ENCODE assay signal across 12 cellular contexts in genomic region chr18:44536041-44536440, GRCh38.
DNase-seq lines count a peak whose midpoint lies in the region; ATAC-seq and TF ChIP-seq lines count a peak whose summit lies in the region.
"Had no signal": no experiment of that assay in that cellular context is flagged by ENCODE, and none has a peak within 500 bp of the region (broad histone marks: within the 10 kb centered on the region; RNA-seq: fewer than 3 reads in every experiment).

No MANE protein-coding gene starts in this region.

- TF ChIP-seq CTCF in AG09319 (IDR thresholded peaks at IDR 0.05; ENCODE audit: low read depth, low read length) = no peak

- ATAC-seq in GM19397 (IDR thresholded peaks at IDR 0.05; ENCODE audit: unreplicated experiment) = no peak
- ATAC-seq: gastrocnemius medialis, HCT116 had no signal

- DNase-seq in AG09319 (ENCODE audit: extremely low read depth, low read depth) (peak; percentile 45), NCI-H226 (peak; percentile 52), dedifferentiated amniotic fluid mesenchymal stem cell (ENCODE audit: extremely low spot score) (peak; percentile 79), lung microvascular endothelial cell (ENCODE audit: low read depth in 2 of 2) (peak; percentile 1 to 28), DMS53 treated with DMSO at 0.1 percent for 48 hours (lab: John Stamatoyannopoulos, UW; ENCODE audit: unreplicated experiment) (no peak), NCI-H2171 (lab: John Stamatoyannopoulos, UW) (no peak)
- no peak for DNase-seq in NK-92 treated with Interleukin-12 subunit alpha and Interleukin-12 subunit beta, amount 100 ng/mL, for 24 hours (lab: John Stamatoyannopoulos, UW)
- DNase-seq: gastrocnemius medialis, naive B cell, NCI-H1105 treated with DMSO at 0.1 percent for 48 hours had no signal

Comparison
In these comparisons a context has a peak if more than half of its experiments do, and no peak if none do; other contexts are left out.
1. DNase-seq: peak in AG09319 (single experiment), NCI-H226 (single experiment), dedifferentiated amniotic fluid mesenchymal stem cell (single experiment) and lung microvascular endothelial cell (2 of 2); none in DMS53 treated with DMSO at 0.1 percent for 48 hours (single experiment), NK-92 treated with Interleukin-12 subunit alpha and Interleukin-12 subunit beta, amount 100 ng/mL, for 24 hours (single experiment) and NCI-H2171 (single experiment).